ENCODE assay signal across 8 cellular contexts in genomic region chr15:90266485-90266884, GRCh38. TPM values are rescaled to one million over a fixed set of nuclear protein-coding genes. Genes with fewer than 3 reads are reported as not detected.
A peak's percentile ranks its signal among the peaks of the same experiment; 100 is the strongest.
DNase-seq lines count a peak whose midpoint lies in the region; ATAC-seq and TF ChIP-seq lines count a peak whose summit lies in the region.

No MANE protein-coding gene starts in this region.

- peak overlapping the region; percentile 93 for H3K4me3 Mint-ChIP-seq in osteocyte (ENCODE audit: unreplicated experiment)

- H3K9me3 ChIP-seq in WERI-Rb-1 (ENCODE audit: severe bottlenecking): no peaks in the 10 kb centered on the region

- DNase-seq in DMS 273 (lab: John Stamatoyannopoulos, UW; ENCODE audit: unreplicated experiment): peak; percentile 19
- no peak for DNase-seq in DMS 273 treated with DMSO at 0.1 percent for 48 hours (lab: John Stamatoyannopoulos, UW)
- DNase-seq in WERI-Rb-1: no peak
- DNase-seq in erythroblast (lab: John Stamatoyannopoulos, UW): peak; percentile 30 to 57
- no peak for DNase-seq in osteocyte (ENCODE audit: extremely low spot score, unreplicated experiment)
- no peak for DNase-seq in NCI-H2081 treated with DMSO at 0.1 percent for 48 hours (lab: John Stamatoyannopoulos, UW)

- H3K9me3 Mint-ChIP-seq in osteocyte (ENCODE audit: unreplicated experiment): no peaks in the 10 kb centered on the region

- no peak for ATAC-seq in GM21390 (IDR thresholded peaks at IDR 0.05; ENCODE audit: unreplicated experiment)
- ATAC-seq in GM21619 (IDR thresholded peaks at IDR 0.05; ENCODE audit: unreplicated experiment): no peak

- no peaks in the 10 kb centered on the region for H3K27me3 Mint-ChIP-seq in osteocyte (ENCODE audit: unreplicated experiment)

- H3K36me3 Mint-ChIP-seq in osteocyte (ENCODE audit: unreplicated experiment): peaks cover 21% of the 10 kb centered on the region

- no peak for TF ChIP-seq CTCF in WERI-Rb-1 (IDR thresholded peaks at IDR 0.05; ENCODE audit: low read depth, low read length)
- no peak for TF ChIP-seq CTCF in osteocyte (IDR thresholded peaks at IDR 0.05)

- peaks cover 41% of the 10 kb centered on the region for H3K4me1 Mint-ChIP-seq in osteocyte (ENCODE audit: unreplicated experiment)

- TF ChIP-seq POLR2A in erythroblast (IDR thresholded peaks at IDR 0.05; ENCODE audit: low read length): no peak

- peaks cover 41% of the 10 kb centered on the region for H3K36me3 ChIP-seq in WERI-Rb-1

- no peaks in the 10 kb centered on the region for H3K27me3 ChIP-seq in WERI-Rb-1 (ENCODE audit: insufficient read depth, low read depth, severe bottlenecking)

- H3K4me3 ChIP-seq in WERI-Rb-1 (ENCODE audit: low read depth, low read length): peak overlapping the region; percentile 83

- peak overlapping the region; percentile 97 for H3K27ac Mint-ChIP-seq in osteocyte (ENCODE audit: unreplicated experiment)

- H3K27ac ChIP-seq in WERI-Rb-1: peak overlapping the region; percentile 96

RNA-seq across cellular contexts. Expression of gene NGRN, which starts 1.0 kb away (rescaled TPM):
- total RNA-seq in osteocyte: 92.3 and 94.8 TPM in 2 replicates

RNA-seq across cellular contexts. Expression of gene TTLL13, which starts 17.1 kb away (rescaled TPM):
- not detected in 2 replicates for total RNA-seq in osteocyte

RNA-seq across cellular contexts. Expression of gene GDPGP1, which starts 32.5 kb away (rescaled TPM):
- 5.6 and 6.6 TPM in 2 replicates for total RNA-seq in osteocyte

RNA-seq across cellular contexts. Expression of gene CIB1, which starts 32.7 kb away (rescaled TPM):
- total RNA-seq in osteocyte: 33.8 and 35.9 TPM in 2 replicates

Comparison
In these comparisons a context has a peak if more than half of its experiments do, and no peak if none do; other contexts are left out.
1. DNase-seq: peak in DMS 273 (single experiment) and erythroblast (2 of 2); none in DMS 273 treated with DMSO at 0.1 percent for 48 hours (single experiment), WERI-Rb-1 (single experiment), osteocyte (single experiment) and NCI-H2081 treated with DMSO at 0.1 percent for 48 hours (single experiment).